In the genomic region with DNA sequence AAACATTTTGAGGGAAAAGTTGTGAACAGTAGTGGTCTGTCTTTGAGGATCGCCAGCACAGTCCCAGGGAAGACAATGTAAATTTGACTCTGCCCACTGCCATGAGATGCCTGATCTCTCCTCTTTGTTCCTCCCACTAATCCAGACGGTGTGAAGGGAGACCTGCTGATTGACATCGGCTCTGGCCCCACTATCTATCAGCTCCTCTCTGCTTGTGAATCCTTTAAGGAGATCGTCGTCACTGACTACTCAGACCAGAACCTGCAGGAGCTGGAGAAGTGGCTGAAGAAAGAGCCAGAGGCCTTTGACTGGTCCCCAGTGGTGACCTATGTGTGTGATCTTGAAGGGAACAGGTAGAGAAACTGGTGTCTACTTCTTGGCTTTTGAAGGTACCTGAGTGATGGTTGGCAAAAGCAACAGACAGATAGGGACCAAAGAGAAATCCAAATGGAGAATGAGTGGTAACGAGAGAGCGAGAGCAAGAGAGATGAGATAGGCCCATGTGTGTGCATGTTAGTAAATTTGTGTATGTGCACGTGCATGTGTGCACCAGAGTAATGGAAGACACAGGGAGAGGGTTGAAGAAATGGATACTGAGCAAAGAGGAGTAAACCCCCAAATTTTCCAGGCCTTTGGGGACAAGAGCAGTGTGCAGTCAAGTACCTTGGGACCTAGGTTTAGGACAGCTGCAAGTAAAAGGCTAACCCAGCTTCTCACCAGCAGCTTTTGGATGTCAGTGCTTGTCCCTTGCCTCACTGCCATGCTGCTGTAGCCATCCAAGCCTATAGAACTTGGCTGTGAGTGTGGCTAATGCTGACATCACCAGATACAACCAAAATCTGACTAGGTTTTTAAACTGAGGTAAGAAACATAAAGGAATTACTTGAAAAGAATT, we compare ENCODE assay signal across 14 cellular contexts. TPM values are rescaled to one million over a fixed set of nuclear protein-coding genes. Genes with fewer than 3 reads are reported as not detected.
DNase-seq lines count a peak whose midpoint lies in the region; ATAC-seq and TF ChIP-seq lines count a peak whose summit lies in the region.
"Had no signal": no experiment of that assay in that cellular context is flagged by ENCODE, and none has a peak within 500 bp of the region (broad histone marks: within the 10 kb centered on the region; RNA-seq: fewer than 3 reads in every experiment).

No MANE protein-coding gene starts in this region.

- peak overlapping the region; percentile 74 for H3K4me3 Mint-ChIP-seq in Calu3 (ENCODE audit: low read depth, unreplicated experiment)
- H3K4me3 Mint-ChIP-seq: activated naive CD8-positive, alpha-beta T cell treated with anti-CD3 and anti-CD28 coated beads, Interleukin-2, amount 10 ng/mL, durations not matched to agents 7 days and 5 days; CD14-positive monocyte had no signal

- no peak overlapping the region for H2AFZ ChIP-seq in hepatocyte

- ATAC-seq in stimulated activated naive CD8-positive, alpha-beta T cell treated with anti-CD3 and anti-CD28 coated beads, Interleukin-15, Interleukin-2, amounts not matched to agents 100 U/mL and 50 U/mL, for 24 hours = no peak
- ATAC-seq in GM18868 (IDR thresholded peaks at IDR 0.05; ENCODE audit: unreplicated experiment) (no peak), HG02870 (IDR thresholded peaks at IDR 0.05; ENCODE audit: unreplicated experiment) (no peak)
- ATAC-seq: pancreas had no signal

- H4K20me1 ChIP-seq in hepatocyte (ENCODE audit: insufficient read depth, poor library complexity, severe bottlenecking) = no peaks in the 10 kb centered on the region

- peaks cover 0 to 15% of the 10 kb centered on the region in 2 donors for H3K9me3 ChIP-seq in ascending aorta
- no peaks in the 10 kb centered on the region for H3K9me3 ChIP-seq in hepatocyte (ENCODE audit: low read depth)
- H3K9me3 ChIP-seq: pancreas, testis had no signal

- peaks cover 53% of the 10 kb centered on the region for H3K4me1 Mint-ChIP-seq in Calu3 (ENCODE audit: low read depth, unreplicated experiment)
- H3K4me1 Mint-ChIP-seq: activated naive CD8-positive, alpha-beta T cell treated with anti-CD3 and anti-CD28 coated beads, Interleukin-2, amount 10 ng/mL, durations not matched to agents 7 days and 5 days; CD14-positive monocyte had no signal

- DNase-seq in Calu3 = no peak
- DNase-seq in ascending aorta (ENCODE audit: low spot score in 2 of 2) = no peak
- no peak for DNase-seq in hepatocyte (ENCODE audit: low spot score)
- no peak for DNase-seq in skeletal muscle cell (ENCODE audit: low read depth)
- no peak for DNase-seq in stimulated activated naive CD8-positive, alpha-beta T cell treated with anti-CD3 and anti-CD28 coated beads, Interleukin-15, Interleukin-2, amounts not matched to agents 100 U/mL and 50 U/mL, for 24 hours
- no peak for DNase-seq in NCI-H774 (lab: John Stamatoyannopoulos, UW)
- DNase-seq: activated CD8-positive, alpha-beta memory T cell treated with anti-CD3 and anti-CD28 coated beads for 24 hours; activated naive CD8-positive, alpha-beta T cell treated with anti-CD3 and anti-CD28 coated beads, Interleukin-2, amount 10 ng/mL, durations not matched to agents 7 days and 5 days; NCI-H1417 treated with DMSO at 0.1 percent for 48 hours; pancreas; testis had no signal

- CTCF ChIA-PET in Calu3 (lab: Charles Lee) = interaction anchor here (1.1 kb wide), 1 partner anchor 17 kb away, joined by 4 read pairs; no protein-coding TSS in a partner anchor

- intact Hi-C loops in Calu3 (cut with micrococcal nuclease; ENCODE audit: unreplicated experiment) = loop anchor here (5.0 kb wide), 1 partner anchor 104 kb away; a partner anchor contains a TSS
- intact Hi-C loops in ascending aorta (cut with DNase I) = loop anchor here (5.0 kb wide), 2 partner anchors 104 to 136 kb away; a partner anchor contains a TSS

- no TSS peak for BruUV-seq in Calu3 (replicated peaks; lab: Mats Ljungman, UMichigan)

- peak overlapping the region; percentile 97 to 99 for H3K27ac ChIP-seq in ascending aorta
- H3K27ac ChIP-seq in hepatocyte = peak overlapping the region; percentile 92

- H3K36me3 ChIP-seq in ascending aorta = peaks cover 28 to 57% of the 10 kb centered on the region in 2 donors
- H3K36me3 ChIP-seq in hepatocyte (replicated peaks; ENCODE audit: insufficient read depth, low read depth) = no peaks in the 10 kb centered on the region
- H3K36me3 ChIP-seq: pancreas had no signal

- H3K4me3 ChIP-seq in ascending aorta (peak overlapping the region; percentile 47 to 76), hepatocyte (no peak overlapping the region), skeletal muscle cell (ENCODE audit: low read depth, low read length) (peak overlapping the region; percentile 59)
- H3K4me3 ChIP-seq: testis had no signal

- H3K27ac Mint-ChIP-seq in Calu3 (ENCODE audit: unreplicated experiment) = peak overlapping the region; percentile 57
- H3K27ac Mint-ChIP-seq: activated naive CD8-positive, alpha-beta T cell treated with anti-CD3 and anti-CD28 coated beads, Interleukin-2, amount 10 ng/mL, durations not matched to agents 7 days and 5 days had no signal

- peaks cover 7% of the 10 kb centered on the region for H3K9me3 Mint-ChIP-seq in Calu3 (ENCODE audit: low read depth, unreplicated experiment)

- no peaks in the 10 kb centered on the region for H3K9me2 ChIP-seq in hepatocyte (replicated peaks; ENCODE audit: insufficient read depth)

- peak overlapping the region; percentile 30 for H3K4me2 ChIP-seq in hepatocyte

- no peaks in the 10 kb centered on the region for H3K27me3 Mint-ChIP-seq in Calu3 (ENCODE audit: unreplicated experiment)

- H3K79me2 ChIP-seq in hepatocyte = no peaks in the 10 kb centered on the region

- 81% methylated on average over 8 of the region's 8 CpGs for WGBS in hepatocyte (ENCODE audit: low lambda C conversion rate, missing lambda C conversion rate)

- no peaks in the 10 kb centered on the region for H3K27me3 ChIP-seq in ascending aorta
- H3K27me3 ChIP-seq in hepatocyte = no peaks in the 10 kb centered on the region
- H3K27me3 ChIP-seq: pancreas, testis had no signal

- TF ChIP-seq CTCF in Calu3 (IDR thresholded peaks at IDR 0.05; ENCODE audit: unreplicated experiment) = no peak
- TF ChIP-seq CTCF in ascending aorta (IDR thresholded peaks at IDR 0.05) = no peak
- no peak for TF ChIP-seq CTCF in hepatocyte (IDR thresholded peaks at IDR 0.05; ENCODE audit: poor library complexity)

- H3K4me1 ChIP-seq in ascending aorta = peaks cover 0 to 18% of the 10 kb centered on the region in 2 donors
- peaks cover 7% of the 10 kb centered on the region for H3K4me1 ChIP-seq in hepatocyte (ENCODE audit: insufficient read depth)

- H3K36me3 Mint-ChIP-seq in Calu3 (ENCODE audit: insufficient read depth, unreplicated experiment) = peaks cover 66% of the 10 kb centered on the region
- H3K36me3 Mint-ChIP-seq: activated naive CD8-positive, alpha-beta T cell treated with anti-CD3 and anti-CD28 coated beads, Interleukin-2, amount 10 ng/mL, durations not matched to agents 7 days and 5 days; CD14-positive monocyte had no signal

RNA-seq across cellular contexts. Expression of a gene that starts 1.9 kb away (rescaled TPM):
- total RNA-seq in Calu3 (2022) = 52.7 and 116 TPM in 2 replicates
- total RNA-seq in ascending aorta = 1,040 TPM
- 115 and 150 TPM in 2 replicates for total RNA-seq in hepatocyte
- 366 and 385 TPM in 2 replicates for polyA plus RNA-seq in hepatocyte
- total RNA-seq: activated naive CD8-positive, alpha-beta T cell treated with anti-CD3 and anti-CD28 coated beads, Interleukin-2, amount 10 ng/mL, durations not matched to agents 7 days and 5 days had no signal
- polyA plus RNA-seq: CD14-positive monocyte had no signal
